In genomic region chr22:17844150-17844549, GRCh38 we compare ENCODE assay signal across 21 cellular contexts.
DNase-seq lines count a peak whose midpoint lies in the region; ATAC-seq and TF ChIP-seq lines count a peak whose summit lies in the region.
"Had no signal": no experiment of that assay in that cellular context is flagged by ENCODE, and none has a peak within 500 bp of the region (broad histone marks: within the 10 kb centered on the region; RNA-seq: fewer than 3 reads in every experiment).

No MANE protein-coding gene starts in this region.

- H3K4me1 Mint-ChIP-seq in activated naive CD8-positive, alpha-beta T cell (ENCODE audit: low read depth): peaks cover 5% of the 10 kb centered on the region
- peaks cover 3% of the 10 kb centered on the region for H3K4me1 Mint-ChIP-seq in activated naive CD8-positive, alpha-beta T cell treated with anti-CD3 and anti-CD28 coated beads for 36 hours
- H3K4me1 Mint-ChIP-seq in brain: peaks cover 26% of the 10 kb centered on the region

- peaks cover 55% of the 10 kb centered on the region for H3K4me1 ChIP-seq in muscle layer of colon (ENCODE audit: insufficient read depth, low read length)
- peaks cover 9 to 36% (median 23%) of the 10 kb centered on the region in 4 donors for H3K4me1 ChIP-seq in tibial artery

- intact Hi-C loops in tibial artery (cut with DNase I; ENCODE audit: low total_unique reads): no loop called here

- H3K36me3 Mint-ChIP-seq in activated naive CD8-positive, alpha-beta T cell: no peaks in the 10 kb centered on the region
- H3K36me3 Mint-ChIP-seq in activated naive CD8-positive, alpha-beta T cell treated with anti-CD3 and anti-CD28 coated beads for 36 hours: peaks cover 15% of the 10 kb centered on the region
- H3K36me3 Mint-ChIP-seq in brain: peaks cover 38% of the 10 kb centered on the region

- no peak for DNase-seq in activated naive CD8-positive, alpha-beta T cell treated with anti-CD3 and anti-CD28 coated beads for 36 hours
- DNase-seq in tibial artery: no peak
- DNase-seq in COLO829 (ENCODE audit: low spot score): no peak
- no peak for DNase-seq in NCI-H1417 (lab: John Stamatoyannopoulos, UW)
- DNase-seq: 8988T; C1 segment of cervical spinal cord; Calu3; CD8-positive, alpha-beta T cell; DMS153; Kasumi-1; NCI-H1417 treated with DMSO at 0.1 percent for 48 hours; NCI-H187 treated with DMSO at 0.1 percent for 48 hours; NCI-H2107; NCI-H2227 treated with DMSO at 0.1 percent for 48 hours; NCI-H510A; NCI-H748 treated with DMSO at 0.1 percent for 48 hours; SJCRH30 had no signal

- H3K9ac ChIP-seq in muscle layer of colon (ENCODE audit: low read length): no peak overlapping the region

- H3K4me3 ChIP-seq in muscle layer of colon (ENCODE audit: low read depth in 1 of 2, low read length in 2 of 2) (no peak overlapping the region), tibial artery (no peak overlapping the region)
- H3K4me3 ChIP-seq: SJCRH30 had no signal

- no peaks in the 10 kb centered on the region for H3K9me3 ChIP-seq in muscle layer of colon (ENCODE audit: low read length)
- no peaks in the 10 kb centered on the region for H3K9me3 ChIP-seq in tibial artery
- H3K9me3 ChIP-seq: SJCRH30 had no signal

- H3K27ac ChIP-seq in muscle layer of colon (ENCODE audit: low read depth, low read length) (peak overlapping the region; percentile 82), tibial artery (peak overlapping the region; percentile 78 to 82)
- H3K27ac ChIP-seq: SJCRH30 had no signal

- TF ChIP-seq CTCF in brain (conservative IDR thresholded peaks at IDR 0.05): no peak
- TF ChIP-seq CTCF in tibial artery (IDR thresholded peaks at IDR 0.05): no peak

- H3K27me3 ChIP-seq in muscle layer of colon (ENCODE audit: control insufficient read depth in 1 of 2, insufficient read depth in 2 of 2, low read length in 2 of 2) (no peaks in the 10 kb centered on the region), tibial artery (no peaks in the 10 kb centered on the region)
- H3K27me3 ChIP-seq: SJCRH30 had no signal

- no peaks in the 10 kb centered on the region for H3K9me3 Mint-ChIP-seq in activated naive CD8-positive, alpha-beta T cell (ENCODE audit: low read depth)
- no peaks in the 10 kb centered on the region for H3K9me3 Mint-ChIP-seq in activated naive CD8-positive, alpha-beta T cell treated with anti-CD3 and anti-CD28 coated beads for 36 hours
- H3K9me3 Mint-ChIP-seq in brain: no peaks in the 10 kb centered on the region
- H3K9me3 Mint-ChIP-seq: CD8-positive, alpha-beta T cell had no signal

- no peak for ATAC-seq in GM18873 (IDR thresholded peaks at IDR 0.05; ENCODE audit: low FRiP score, unreplicated experiment)
- ATAC-seq: CD8-positive, alpha-beta T cell had no signal

- H3K27ac Mint-ChIP-seq in activated naive CD8-positive, alpha-beta T cell: peak overlapping the region; percentile 11
- no peak overlapping the region for H3K27ac Mint-ChIP-seq in activated naive CD8-positive, alpha-beta T cell treated with anti-CD3 and anti-CD28 coated beads for 36 hours
- H3K27ac Mint-ChIP-seq in brain: peak overlapping the region in 4 of 5 experiments; percentile 32 to 91 (median 68)
- H3K27ac Mint-ChIP-seq: CD8-positive, alpha-beta T cell had no signal

- H3K4me3 Mint-ChIP-seq in activated naive CD8-positive, alpha-beta T cell: no peak overlapping the region
- H3K4me3 Mint-ChIP-seq in activated naive CD8-positive, alpha-beta T cell treated with anti-CD3 and anti-CD28 coated beads for 36 hours: no peak overlapping the region
- H3K4me3 Mint-ChIP-seq in brain: no peak overlapping the region
- H3K4me3 Mint-ChIP-seq: CD8-positive, alpha-beta T cell had no signal

- no peaks in the 10 kb centered on the region for H3K27me3 Mint-ChIP-seq in activated naive CD8-positive, alpha-beta T cell
- H3K27me3 Mint-ChIP-seq in activated naive CD8-positive, alpha-beta T cell treated with anti-CD3 and anti-CD28 coated beads for 36 hours: no peaks in the 10 kb centered on the region
- H3K27me3 Mint-ChIP-seq in brain: no peaks in the 10 kb centered on the region

- H3K36me3 ChIP-seq in muscle layer of colon (ENCODE audit: insufficient read depth, low read length) (peaks cover 24% of the 10 kb centered on the region), tibial artery (peaks cover 10 to 28% (median 27%) of the 10 kb centered on the region in 3 donors)
- H3K36me3 ChIP-seq: SJCRH30 had no signal
